ENCODE assay signal across 1 cellular context in genomic region chr14:81366259-81366658, GRCh38.
TF ChIP-seq lines count a peak whose summit lies in the region.

No MANE protein-coding gene starts in this region.

TF ChIP-seq in WTC11, 78 proteins besides CTCF, POLR2A, EP300 and RAD21 (continued from another document):
- TF ChIP-seq GRHL2 (CRISPR knock-in tag; IDR thresholded peaks at IDR 0.05; ENCODE audit: insufficient replicate concordance, severe bottlenecking) = no peak
